Comparison of ENCODE assay signal across 26 cellular contexts in the genomic region with DNA sequence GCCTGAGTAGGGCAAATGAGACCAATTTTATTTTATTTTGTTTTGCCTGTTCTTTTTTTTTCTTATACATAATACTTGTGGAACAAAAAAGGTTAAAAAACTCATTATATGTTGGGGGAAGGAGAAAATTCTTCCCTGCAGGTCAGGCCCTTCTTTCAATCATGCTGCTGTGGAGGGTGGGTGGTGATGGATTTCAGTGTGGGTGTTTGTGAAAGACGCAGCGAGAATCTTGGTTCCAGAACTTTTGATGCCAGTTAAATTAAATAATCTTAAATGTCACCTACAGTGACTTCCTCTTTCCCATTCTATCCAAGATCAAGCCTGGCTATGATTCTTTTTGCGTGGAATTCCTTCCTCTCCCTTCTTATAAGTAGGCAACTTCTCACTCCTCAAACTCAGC.
"Had no signal": no experiment of that assay in that cellular context is flagged by ENCODE, and none has a peak within 500 bp of the region (broad histone marks: within the 10 kb centered on the region; RNA-seq: fewer than 3 reads in every experiment).

No MANE protein-coding gene starts in this region.

- H3K36me3 ChIP-seq: stomach, suprapubic skin, thoracic aorta, thyroid gland, tibial artery, tibial nerve, transverse colon, upper lobe of left lung, upper lobe of right lung, uterus, vagina had no signal

- DNase-seq: stimulated activated CD4-positive, alpha-beta T cell treated with anti-CD3 and anti-CD28 coated beads, Interleukin-2, amount 100 ng/mL, for 48 hours; stimulated activated CD4-positive, alpha-beta T cell treated with anti-CD3 and anti-CD28 coated beads, Interleukin-4, amount 100 ng/mL, for 1 hour; stimulated activated CD4-positive, alpha-beta T cell treated with anti-CD3 and anti-CD28 coated beads, Interleukin-4, amount 100 ng/mL, for 24 hours; stimulated activated CD4-positive, alpha-beta T cell treated with anti-CD3 and anti-CD28 coated beads, Interleukin-4, amount 100 ng/mL, for 4 hours; stimulated activated CD8-positive, alpha-beta memory T cell treated with anti-CD3 and anti-CD28 coated beads, Interleukin-4, amount 100 ng/mL, for 48 hours; stimulated activated naive B cell treated with anti-CD40 and anti-IgM and Interleukin-4, amounts not matched to agents 10 μg/mL and 1 μg/mL and 100 μg/mL, for 72 hours; stimulated activated naive CD4-positive, alpha-beta T cell; stimulated activated naive CD4-positive, alpha-beta T cell treated with Interleukin-2 at 50 U/mL for 16 hours; stimulated activated naive CD8-positive, alpha-beta T cell treated with anti-CD3 and anti-CD28 coated beads, Interleukin-15, amount 100 ng/mL, for 72 hours; stimulated activated naive CD8-positive, alpha-beta T cell treated with anti-CD3 and anti-CD28 coated beads, Interleukin-15, Interleukin-2, amounts not matched to agents 100 U/mL and 50 U/mL, for 24 hours; stomach; substantia nigra; testis; thyroid gland; tibial artery; transverse colon; trophoblast cell; upper lobe of left lung; upper lobe of right lung; uterus had no signal

- H3K4me3 ChIP-seq: stomach, suprapubic skin, testis, thoracic aorta, thyroid gland, tibial artery, tibial nerve, transverse colon, upper lobe of left lung, upper lobe of right lung, uterus, vagina had no signal

- H3K27ac ChIP-seq: stomach, suprapubic skin, testis, thoracic aorta, thyroid gland, tibial artery, tibial nerve, transverse colon, upper lobe of left lung, upper lobe of right lung, uterus, vagina had no signal

- H3K9me3 ChIP-seq: suprapubic skin, testis, thoracic aorta, thyroid gland, tibial artery, transverse colon, upper lobe of left lung, upper lobe of right lung, uterus, vagina had no signal

- ATAC-seq: stimulated activated effector memory CD8-positive, alpha-beta T cell treated with anti-CD3 and anti-CD28 coated beads, Interleukin-12 subunit alpha, Interleukin-12 subunit beta, amount 100 ng/mL, for 72 hours; stimulated activated memory B cell treated with anti-CD40 and anti-IgM and Interleukin-4, amounts not matched to agents 10 μg/mL and 1 μg/mL and 100 μg/mL, for 72 hours; stimulated activated naive B cell treated with anti-CD40 and anti-IgM and Interleukin-4, amounts not matched to agents 10 μg/mL and 1 μg/mL and 100 μg/mL, for 72 hours; stimulated activated naive CD8-positive, alpha-beta T cell treated with anti-CD3 and anti-CD28 coated beads, Interleukin-15, amount 100 ng/mL, for 72 hours; stimulated activated naive CD8-positive, alpha-beta T cell treated with anti-CD3 and anti-CD28 coated beads, Interleukin-15, Interleukin-2, amounts not matched to agents 100 U/mL and 50 U/mL, for 24 hours; upper lobe of right lung had no signal

- H3K27me3 ChIP-seq: stomach, suprapubic skin, testis, thyroid gland, tibial artery, tibial nerve, transverse colon, upper lobe of left lung, upper lobe of right lung, uterus, vagina had no signal

- H3K4me1 ChIP-seq: stomach, suprapubic skin, testis, thyroid gland, tibial artery, tibial nerve, transverse colon, upper lobe of left lung, upper lobe of right lung, uterus, vagina had no signal
